Comparison of ENCODE assay signal across 9 cellular contexts in genomic region chr12:27554421-27555186, GRCh38. TPM values are rescaled to one million over a fixed set of nuclear protein-coding genes. Genes with fewer than 3 reads are reported as not detected.
DNase-seq lines count a peak whose midpoint lies in the region; ATAC-seq and TF ChIP-seq lines count a peak whose summit lies in the region.
"Had no signal": no experiment of that assay in that cellular context is flagged by ENCODE, and none has a peak within 500 bp of the region (broad histone marks: within the 10 kb centered on the region; RNA-seq: fewer than 3 reads in every experiment).

No MANE protein-coding gene starts in this region.

- TF ChIP-seq CTCF in dorsolateral prefrontal cortex (IDR thresholded peaks at IDR 0.05 in 54 of 56, conservative IDR thresholded peaks at IDR 0.05 in 2 of 56; ENCODE audit: low read depth in 1 of 56, partially characterized antibody in 56 of 56) (no peak), tibial nerve (IDR thresholded peaks at IDR 0.05) (no peak)

- no peak for ATAC-seq in HG02981 (IDR thresholded peaks at IDR 0.05; ENCODE audit: unreplicated experiment)

- TF ChIP-seq EP300 in tibial nerve (IDR thresholded peaks at IDR 0.05): peak in 1 of 2 donors; percentile 69

- no peaks in the 10 kb centered on the region for H3K9me3 ChIP-seq in tibial nerve

- H3K4me3 ChIP-seq in dorsolateral prefrontal cortex: peak overlapping the region in 57 of 59 donors; percentile 1 to 62 (median 34)
- peak overlapping the region in 1 of 4 donors; percentile 32 for H3K4me3 ChIP-seq in tibial nerve

- intact Hi-C loops in dorsolateral prefrontal cortex (cut with DNase I): loop anchor here in 1 of 2 donors (5.0 kb wide), 1 partner anchor 32 kb away; the partner anchor contains the start of gene PPFIBP1

- peak overlapping the region; percentile 67 to 100 (median 96) for H3K27ac ChIP-seq in dorsolateral prefrontal cortex
- peak overlapping the region; percentile 62 to 91 (median 81) for H3K27ac ChIP-seq in tibial nerve

- H3K27me3 ChIP-seq in dorsolateral prefrontal cortex (no peaks in the 10 kb centered on the region), tibial nerve (no peaks in the 10 kb centered on the region)

- 9 to 20% methylated on average over 14 of the region's 14 CpGs for WGBS in tibial nerve, 2 donors

- peaks cover 4 to 78% (median 32%) of the 10 kb centered on the region in 4 donors for H3K4me1 ChIP-seq in tibial nerve

- no peaks in the 10 kb centered on the region for H3K36me3 ChIP-seq in tibial nerve

- TF ChIP-seq POLR2A in tibial nerve (IDR thresholded peaks at IDR 0.05): no peak

- DNase-seq in M059J (ENCODE audit: low read depth) (peak; percentile 86), dorsolateral prefrontal cortex (peak in 8 of 10 donors; percentile 52 to 70 (median 60)), midbrain (lab: John Stamatoyannopoulos, UW) (peak; percentile 81), tibial nerve (ENCODE audit: low spot score in 2 of 2) (peak; percentile 53 to 67), NCI-H748 treated with DMSO at 0.1 percent for 48 hours (lab: John Stamatoyannopoulos, UW) (no peak), T1000 (lab: John Stamatoyannopoulos, UW) (no peak)
- no peak for DNase-seq in activated CD4-positive, alpha-beta T cell treated with anti-CD3 and anti-CD28 coated beads, Interleukin-2, amount 50 U/mL, for 1 hour
- DNase-seq: activated B cell treated with CpG ODN at 0.5 μM for 24 hours had no signal

RNA-seq across cellular contexts. Expression of gene PPFIBP1, which starts 30.6 kb away (rescaled TPM):
- total RNA-seq in M059J (2014; rRNA removed; shearing (Covaris generic)): 25.3 and 45.4 TPM in 2 replicates
- 100 to 1,000 TPM; 105 to 192 (median 143) TPM for total RNA-seq in dorsolateral prefrontal cortex
- total RNA-seq in tibial nerve: 100 to 1,000 TPM in 1 of 4 donors, 10 to 100 TPM in 3; 56.9 to 110 (median 72.5) TPM

Comparison
In these comparisons a context has a peak if more than half of its experiments do, and no peak if none do; other contexts are left out.
1. DNase-seq: peak in M059J (single experiment), dorsolateral prefrontal cortex (8 of 10), midbrain (single experiment) and tibial nerve (2 of 2); none in NCI-H748 treated with DMSO at 0.1 percent for 48 hours (single experiment), activated CD4-positive, alpha-beta T cell treated with anti-CD3 and anti-CD28 coated beads, Interleukin-2, amount 50 U/mL, for 1 hour (single experiment) and T1000 (single experiment).